9 cellular contexts compared by ENCODE assay signal in genomic region chr3:88180398-88180999, GRCh38. TPM values are rescaled to one million over a fixed set of nuclear protein-coding genes. Genes with fewer than 3 reads are reported as not detected.
A peak's percentile ranks its signal among the peaks of the same experiment; 100 is the strongest.
DNase-seq lines count a peak whose midpoint lies in the region; ATAC-seq and TF ChIP-seq lines count a peak whose summit lies in the region.
"Had no signal": no experiment of that assay in that cellular context is flagged by ENCODE, and none has a peak within 500 bp of the region (broad histone marks: within the 10 kb centered on the region; RNA-seq: fewer than 3 reads in every experiment).

No MANE protein-coding gene starts in this region.

- no peak overlapping the region for H3K27ac ChIP-seq in spleen

- H3K9me3 ChIP-seq in spleen, result peaks cover 0 to 9% (median under 1%) of the 10 kb centered on the region in 8 donors
- H3K9me3 ChIP-seq: Caco-2 had no signal

- peak; percentile 88 for ATAC-seq in GM18909 (IDR thresholded peaks at IDR 0.05; ENCODE audit: poor library complexity, unreplicated experiment)
- peak; percentile 91 for ATAC-seq in HG03103 (IDR thresholded peaks at IDR 0.05; ENCODE audit: low read depth, unreplicated experiment)

- DNase-seq in NCI-H2196 (lab: John Stamatoyannopoulos, UW; ENCODE audit: unreplicated experiment), result peak; percentile 0
- DNase-seq in NCI-H2196 treated with DMSO at 0.1 percent for 48 hours (lab: John Stamatoyannopoulos, UW; ENCODE audit: unreplicated experiment), result no peak
- DNase-seq in RPMI8226, result peak; percentile 49
- peak; percentile 72 for DNase-seq in fibroblast of the aortic adventitia (ENCODE audit: low read depth)
- no peak for DNase-seq in spleen
- no peak for DNase-seq in retina

- H3K36me3 ChIP-seq in spleen, result no peaks in the 10 kb centered on the region

- no peaks in the 10 kb centered on the region for H3K4me1 ChIP-seq in spleen
- H3K4me1 ChIP-seq: Caco-2 had no signal

- WGBS in spleen, 5 donors, result 44 to 57% (median 47%) methylated on average over 4 of the region's 4 CpGs

- H3K4me3 ChIP-seq in fibroblast of the aortic adventitia (ENCODE audit: low read depth, low read length) (no peak overlapping the region), spleen (no peak overlapping the region)

- no peaks in the 10 kb centered on the region for H3K27me3 ChIP-seq in spleen (replicated peaks in 1 of 7)

- intact Hi-C loops in spleen (cut with DNase I; ENCODE audit: low total_unique reads), result no loop called here

- TF ChIP-seq CTCF in fibroblast of the aortic adventitia (IDR thresholded peaks at IDR 0.05; ENCODE audit: insufficient read depth, low read length), result peak; percentile 45
- peak in 3 of 11 experiments; percentile 12 to 31 (median 14) for TF ChIP-seq CTCF in spleen (IDR thresholded peaks at IDR 0.05 in 8 of 11, conservative IDR thresholded peaks at IDR 0.05 in 3 of 11)

- TF ChIP-seq POLR2A in spleen (IDR thresholded peaks at IDR 0.05), result no peak

RNA-seq across cellular contexts. Expression of gene C3orf38, which starts 30.7 kb away (rescaled TPM):
- total RNA-seq in fibroblast of the aortic adventitia (ENCODE audit: low replicate concordance) (17.3 and 42.4 TPM in 2 replicates), spleen (10 to 100 TPM; 25.3 to 41.2 (median 33.9) TPM)
- 10 to 100 TPM in 1 of 3 donors, 1 to 10 TPM in 2; 8.1 to 12.5 (median 9.4) TPM for polyA plus RNA-seq in spleen

Comparison
In these comparisons a context has a peak if more than half of its experiments do, and no peak if none do; other contexts are left out.
1. DNase-seq: peak in NCI-H2196 (single experiment), RPMI8226 (single experiment) and fibroblast of the aortic adventitia (single experiment); none in NCI-H2196 treated with DMSO at 0.1 percent for 48 hours (single experiment), spleen (single experiment) and retina (single experiment).